ENCODE assay signal across 19 cellular contexts in the genomic region with DNA sequence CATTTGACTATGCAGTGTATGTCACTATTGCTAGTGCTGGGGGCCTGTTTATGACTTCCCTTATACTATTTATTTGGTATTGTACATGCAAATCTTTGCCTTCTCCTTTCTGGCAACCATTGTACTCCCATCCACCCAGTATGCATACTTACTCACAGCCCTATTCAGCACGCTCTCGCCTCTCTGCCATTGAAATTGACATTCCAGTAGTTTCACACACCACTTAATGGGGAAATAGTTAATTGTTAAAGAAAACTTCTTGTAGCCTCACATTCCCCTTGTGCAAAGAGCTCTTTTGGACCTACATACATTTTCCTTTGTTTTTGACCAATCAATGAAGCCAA. TPM values are rescaled to one million over a fixed set of nuclear protein-coding genes. Genes with fewer than 3 reads are reported as not detected.
DNase-seq lines count a peak whose midpoint lies in the region; ATAC-seq and TF ChIP-seq lines count a peak whose summit lies in the region.
"Had no signal": no experiment of that assay in that cellular context is flagged by ENCODE, and none has a peak within 500 bp of the region (broad histone marks: within the 10 kb centered on the region; RNA-seq: fewer than 3 reads in every experiment).

No MANE protein-coding gene starts in this region.

- H3K27me3 ChIP-seq in SK-N-SH (ENCODE audit: insufficient read depth) (no peaks in the 10 kb centered on the region), endocrine pancreas (ENCODE audit: control insufficient read depth, insufficient read depth, low read length) (no peaks in the 10 kb centered on the region)

- DNase-seq in SK-N-SH (no peak), renal cortical epithelial cell (ENCODE audit: low read depth) (peak; percentile 53), HCEC 1CT (no peak)
- DNase-seq: 8988T, DMS 273 treated with DMSO at 0.1 percent for 48 hours, KG1, MV-4-11, NCI-H1694 treated with DMSO at 0.1 percent for 48 hours, NCI-H510A, NCI-H774, SIG-M5 had no signal

- peaks cover 74% of the 10 kb centered on the region for H3K79me2 ChIP-seq in SK-N-SH (ENCODE audit: insufficient read depth)

- no peaks in the 10 kb centered on the region for H3K9me2 ChIP-seq in SK-N-SH

- no peak overlapping the region for H2AFZ ChIP-seq in SK-N-SH (ENCODE audit: low read depth)
- H2AFZ ChIP-seq: GM23338 had no signal

- CTCF ChIA-PET in SK-N-SH (lab: Yijun Ruan, JAX): interaction anchor here (0.7 to 4.5 kb wide), 6 partner anchors 14 to 259 kb away, joined by 3 to 26 read pairs (median 4); partner anchors contain the start of gene STEAP1

- POLR2A ChIA-PET in SK-N-SH (lab: Yijun Ruan, JAX): no interaction called here

- no peak for TF ChIP-seq EP300 in SK-N-SH (IDR thresholded peaks at IDR 0.05; ENCODE audit: borderline replicate concordance in 1 of 2, low read depth in 1 of 2, low read length in 1 of 2)

- H3K9me3 ChIP-seq in SK-N-SH: no peaks in the 10 kb centered on the region
- no peaks in the 10 kb centered on the region for H3K9me3 ChIP-seq in endocrine pancreas (ENCODE audit: control insufficient read depth, low read length)

- TF ChIP-seq CTCF in SK-N-SH (IDR thresholded peaks at IDR 0.05): no peak

- TF ChIP-seq RAD21 in SK-N-SH (IDR thresholded peaks at IDR 0.05; ENCODE audit: low read length): no peak

- no peak overlapping the region for H3K4me2 ChIP-seq in SK-N-SH
- H3K4me2 ChIP-seq: GM23338 had no signal

- peak; percentile 24; the same call in 2 of the 3 replicates for ATAC-seq in SK-N-SH treated with all-trans-retinoic acid at 6 μM for 48 hours
- ATAC-seq in GM21619 (IDR thresholded peaks at IDR 0.05; ENCODE audit: unreplicated experiment): peak; percentile 12
- ATAC-seq in GM19324 (IDR thresholded peaks at IDR 0.05; ENCODE audit: low FRiP score, unreplicated experiment): no peak
- ATAC-seq in GM21526 (IDR thresholded peaks at IDR 0.05; ENCODE audit: low FRiP score, unreplicated experiment): no peak

- H3K27ac ChIP-seq in SK-N-SH (ENCODE audit: low read depth in 2 of 2, low read length in 1 of 2): no peak overlapping the region

- 96% methylated on average over 2 of the region's 2 CpGs for WGBS in SK-N-SH (ENCODE audit: low lambda C conversion rate)

- H3K9ac ChIP-seq in SK-N-SH: no peak overlapping the region
- no peak overlapping the region for H3K9ac ChIP-seq in endocrine pancreas (ENCODE audit: control insufficient read depth, insufficient read depth, low read length)

- H3K4me3 ChIP-seq in SK-N-SH (ENCODE audit: low read depth in 2 of 2, low read length in 1 of 2): no peak overlapping the region
- peak overlapping the region; percentile 3 for H3K4me3 ChIP-seq in endocrine pancreas (ENCODE audit: control insufficient read depth, insufficient read depth, low read length)
- H3K4me3 ChIP-seq: GM23338 had no signal

- no peaks in the 10 kb centered on the region for H4K20me1 ChIP-seq in SK-N-SH (ENCODE audit: insufficient read depth)

- H3K4me1 ChIP-seq in SK-N-SH (ENCODE audit: control insufficient read depth in 1 of 2, insufficient read depth in 2 of 2, low read depth in 1 of 2, low read length in 1 of 2) (peaks cover 5 to 6% of the 10 kb centered on the region in 2 experiments; a peak in 2 of 4 replicates), endocrine pancreas (ENCODE audit: control insufficient read depth, insufficient read depth, low read length) (peaks cover 16% of the 10 kb centered on the region)

- H3K36me3 ChIP-seq in SK-N-SH (replicated peaks in 1 of 2; ENCODE audit: control insufficient read depth in 1 of 2, insufficient read depth in 2 of 2, low read length in 1 of 2) (peaks cover 74 to 81% of the 10 kb centered on the region in 2 experiments), endocrine pancreas (ENCODE audit: control insufficient read depth, insufficient read depth, low read length) (no peaks in the 10 kb centered on the region)

- H3F3A ChIP-seq in SK-N-SH (replicated peaks; ENCODE audit: insufficient read depth): peaks cover 22% of the 10 kb centered on the region

TF ChIP-seq in SK-N-SH treated with all-trans-retinoic acid at 6 μM for 48 hours, 23 proteins besides CTCF, POLR2A, EP300 and RAD21:
- TF ChIP-seq CSDC2 (CRISPR knock-in tag; IDR thresholded peaks at IDR 0.05): no peak
- no peak for TF ChIP-seq ZNF8 (CRISPR knock-in tag; IDR thresholded peaks at IDR 0.05)
- TF ChIP-seq ZFP3 (CRISPR knock-in tag; IDR thresholded peaks at IDR 0.05): no peak
- TF ChIP-seq PATZ1 (CRISPR knock-in tag; IDR thresholded peaks at IDR 0.05; ENCODE audit: borderline replicate concordance): no peak
- TF ChIP-seq SNAI2 (CRISPR knock-in tag; IDR thresholded peaks at IDR 0.05): no peak
- TF ChIP-seq OSR1 (CRISPR knock-in tag; IDR thresholded peaks at IDR 0.05): no peak

TF ChIP-seq in SK-N-SH, 30 proteins besides CTCF, POLR2A, EP300 and RAD21:
- TF ChIP-seq SIN3A (IDR thresholded peaks at IDR 0.05; ENCODE audit: borderline replicate concordance, low read depth, low read length): no peak
- TF ChIP-seq, protein P1, sequence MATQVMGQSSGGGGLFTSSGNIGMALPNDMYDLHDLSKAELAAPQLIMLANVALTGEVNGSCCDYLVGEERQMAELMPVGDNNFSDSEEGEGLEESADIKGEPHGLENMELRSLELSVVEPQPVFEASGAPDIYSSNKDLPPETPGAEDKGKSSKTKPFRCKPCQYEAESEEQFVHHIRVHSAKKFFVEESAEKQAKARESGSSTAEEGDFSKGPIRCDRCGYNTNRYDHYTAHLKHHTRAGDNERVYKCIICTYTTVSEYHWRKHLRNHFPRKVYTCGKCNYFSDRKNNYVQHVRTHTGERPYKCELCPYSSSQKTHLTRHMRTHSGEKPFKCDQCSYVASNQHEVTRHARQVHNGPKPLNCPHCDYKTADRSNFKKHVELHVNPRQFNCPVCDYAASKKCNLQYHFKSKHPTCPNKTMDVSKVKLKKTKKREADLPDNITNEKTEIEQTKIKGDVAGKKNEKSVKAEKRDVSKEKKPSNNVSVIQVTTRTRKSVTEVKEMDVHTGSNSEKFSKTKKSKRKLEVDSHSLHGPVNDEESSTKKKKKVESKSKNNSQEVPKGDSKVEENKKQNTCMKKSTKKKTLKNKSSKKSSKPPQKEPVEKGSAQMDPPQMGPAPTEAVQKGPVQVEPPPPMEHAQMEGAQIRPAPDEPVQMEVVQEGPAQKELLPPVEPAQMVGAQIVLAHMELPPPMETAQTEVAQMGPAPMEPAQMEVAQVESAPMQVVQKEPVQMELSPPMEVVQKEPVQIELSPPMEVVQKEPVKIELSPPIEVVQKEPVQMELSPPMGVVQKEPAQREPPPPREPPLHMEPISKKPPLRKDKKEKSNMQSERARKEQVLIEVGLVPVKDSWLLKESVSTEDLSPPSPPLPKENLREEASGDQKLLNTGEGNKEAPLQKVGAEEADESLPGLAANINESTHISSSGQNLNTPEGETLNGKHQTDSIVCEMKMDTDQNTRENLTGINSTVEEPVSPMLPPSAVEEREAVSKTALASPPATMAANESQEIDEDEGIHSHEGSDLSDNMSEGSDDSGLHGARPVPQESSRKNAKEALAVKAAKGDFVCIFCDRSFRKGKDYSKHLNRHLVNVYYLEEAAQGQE (IDR thresholded peaks at IDR 0.05; ENCODE audit: low read depth, low read length): no peak
- TF ChIP-seq USF1 (IDR thresholded peaks at IDR 0.05; ENCODE audit: borderline replicate concordance, low read depth): no peak
- no peak for TF ChIP-seq EZH2phosphoT487 (IDR thresholded peaks at IDR 0.05; ENCODE audit: borderline replicate concordance, low read depth)
- no peak for TF ChIP-seq NRF1 (IDR thresholded peaks at IDR 0.05; ENCODE audit: low read depth, low read length)
- no peak for TF ChIP-seq TEAD4 (IDR thresholded peaks at IDR 0.05; ENCODE audit: borderline replicate concordance, insufficient read depth)
- TF ChIP-seq CHD2 (IDR thresholded peaks at IDR 0.05; ENCODE audit: low read length, partially characterized antibody): no peak
- TF ChIP-seq RFX5 (IDR thresholded peaks at IDR 0.05; ENCODE audit: low read length): no peak
- TF ChIP-seq YY1 (IDR thresholded peaks at IDR 0.05; ENCODE audit: low read depth): no peak
- TF ChIP-seq, protein P2, sequence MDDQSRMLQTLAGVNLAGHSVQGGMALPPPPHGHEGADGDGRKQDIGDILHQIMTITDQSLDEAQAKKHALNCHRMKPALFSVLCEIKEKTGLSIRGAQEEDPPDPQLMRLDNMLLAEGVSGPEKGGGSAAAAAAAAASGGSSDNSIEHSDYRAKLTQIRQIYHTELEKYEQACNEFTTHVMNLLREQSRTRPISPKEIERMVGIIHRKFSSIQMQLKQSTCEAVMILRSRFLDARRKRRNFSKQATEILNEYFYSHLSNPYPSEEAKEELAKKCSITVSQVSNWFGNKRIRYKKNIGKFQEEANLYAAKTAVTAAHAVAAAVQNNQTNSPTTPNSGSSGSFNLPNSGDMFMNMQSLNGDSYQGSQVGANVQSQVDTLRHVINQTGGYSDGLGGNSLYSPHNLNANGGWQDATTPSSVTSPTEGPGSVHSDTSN (IDR thresholded peaks at IDR 0.05): no peak
- no peak for TF ChIP-seq FOXJ3 (CRISPR knock-in tag; IDR thresholded peaks at IDR 0.05)
- TF ChIP-seq, protein P3, sequence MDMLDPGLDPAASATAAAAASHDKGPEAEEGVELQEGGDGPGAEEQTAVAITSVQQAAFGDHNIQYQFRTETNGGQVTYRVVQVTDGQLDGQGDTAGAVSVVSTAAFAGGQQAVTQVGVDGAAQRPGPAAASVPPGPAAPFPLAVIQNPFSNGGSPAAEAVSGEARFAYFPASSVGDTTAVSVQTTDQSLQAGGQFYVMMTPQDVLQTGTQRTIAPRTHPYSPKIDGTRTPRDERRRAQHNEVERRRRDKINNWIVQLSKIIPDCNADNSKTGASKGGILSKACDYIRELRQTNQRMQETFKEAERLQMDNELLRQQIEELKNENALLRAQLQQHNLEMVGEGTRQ (IDR thresholded peaks at IDR 0.05; ENCODE audit: borderline replicate concordance, low read depth, low read length): no peak
TF ChIP-seq in SK-N-SH: peak in this region for 0.

RNA-seq across cellular contexts. Expression of gene CLDN12, which starts 9.9 kb away (rescaled TPM):
- polyA plus RNA-seq in SK-N-SH (2012; rRNA removed): 65.7 and 90.3 TPM in 2 replicates
- 49.2 and 59.1 TPM in 2 replicates for polyA plus RNA-seq in SK-N-SH (2012; cell fraction: cytosol; rRNA removed)
- 144 and 145 TPM in 2 replicates for polyA plus RNA-seq in SK-N-SH (2012; cell fraction: nucleus; rRNA removed)
- total RNA-seq in renal cortical epithelial cell: 62.1 and 95.2 TPM in 2 replicates

RNA-seq across cellular contexts. Expression of gene PTTG1IP2, which starts 56.3 kb away (rescaled TPM):
- not detected in 2 replicates for polyA plus RNA-seq in SK-N-SH (2012; rRNA removed)
- not detected in 2 replicates for polyA plus RNA-seq in SK-N-SH (2012; cell fraction: cytosol; rRNA removed)
- not detected in 2 replicates for polyA plus RNA-seq in SK-N-SH (2012; cell fraction: nucleus; rRNA removed)
- total RNA-seq in renal cortical epithelial cell: not detected in 2 replicates
- total RNA-seq: CD4-positive, CD25-positive, alpha-beta regulatory T cell; GM23338 had no signal
- polyA plus RNA-seq: AG04450; CD4-positive, CD25-positive, alpha-beta regulatory T cell; GM23338 had no signal

Comparison
In these comparisons a context has a peak if more than half of its experiments do, and no peak if none do; other contexts are left out.
1. ATAC-seq: peak in SK-N-SH treated with all-trans-retinoic acid at 6 μM for 48 hours (single experiment) and GM21619 (single experiment); none in GM19324 (single experiment) and GM21526 (single experiment).